1 cellular context compared by ENCODE assay signal in genomic region chr4:7159923-7160322, GRCh38.
TF ChIP-seq lines count a peak whose summit lies in the region.

No MANE protein-coding gene starts in this region.

TF ChIP-seq in HepG2, 621 proteins besides CTCF, POLR2A, EP300 and RAD21 (continued from another document and continues in another):
- TF ChIP-seq ATF2 (CRISPR knock-in tag; IDR thresholded peaks at IDR 0.05) (no peak), SNAI1 (CRISPR knock-in tag; IDR thresholded peaks at IDR 0.05; ENCODE audit: borderline replicate concordance) (no peak), SYNCRIP (IDR thresholded peaks at IDR 0.05; ENCODE audit: insufficient read depth, low read depth, low read length) (no peak), E2F5 (CRISPR knock-in tag; conservative IDR thresholded peaks at IDR 0.05) (no peak), MYC (CRISPR knock-in tag; IDR thresholded peaks at IDR 0.05; ENCODE audit: borderline replicate concordance) (no peak), YEATS4 (CRISPR knock-in tag; IDR thresholded peaks at IDR 0.05; ENCODE audit: borderline replicate concordance) (no peak), PHF21A (CRISPR knock-in tag; IDR thresholded peaks at IDR 0.05) (peak; percentile 29; the same call in 1 of the 2 replicates), HDAC6 (IDR thresholded peaks at IDR 0.05; ENCODE audit: low read depth, low read length) (no peak), ATF3 (CRISPR knock-in tag; IDR thresholded peaks at IDR 0.05) (no peak), NFKBIZ (CRISPR knock-in tag; IDR thresholded peaks at IDR 0.05) (no peak), REL (CRISPR knock-in tag; conservative IDR thresholded peaks at IDR 0.05) (no peak), AGO1 (IDR thresholded peaks at IDR 0.05; ENCODE audit: low read depth, low read length, poor library complexity, severe bottlenecking) (no peak), ZKSCAN8 (CRISPR knock-in tag; IDR thresholded peaks at IDR 0.05; ENCODE audit: borderline replicate concordance) (no peak), ATM (IDR thresholded peaks at IDR 0.05; ENCODE audit: borderline replicate concordance) (no peak), AGO2 (optimal IDR thresholded peaks at IDR 0.05; ENCODE audit: low read depth, low read length) (no peak), ZNF615 (CRISPR knock-in tag; IDR thresholded peaks at IDR 0.05; ENCODE audit: borderline replicate concordance) (no peak), ZBTB42 (CRISPR knock-in tag; IDR thresholded peaks at IDR 0.05) (peak; percentile 95), KDM5A (IDR thresholded peaks at IDR 0.05; ENCODE audit: borderline replicate concordance, low read length) (no peak), ZNF788 (CRISPR knock-in tag; IDR thresholded peaks at IDR 0.05; ENCODE audit: borderline replicate concordance) (no peak), MTF2 (CRISPR knock-in tag; IDR thresholded peaks at IDR 0.05; ENCODE audit: borderline replicate concordance) (no peak), ETV6 (CRISPR knock-in tag; conservative IDR thresholded peaks at IDR 0.05) (no peak), SIX4 (CRISPR knock-in tag; IDR thresholded peaks at IDR 0.05) (no peak), ARHGAP35 (CRISPR knock-in tag; IDR thresholded peaks at IDR 0.05; ENCODE audit: borderline replicate concordance) (no peak), JUND (CRISPR knock-in tag; IDR thresholded peaks at IDR 0.05) (no peak), ZNF337 (CRISPR knock-in tag; IDR thresholded peaks at IDR 0.05; ENCODE audit: borderline replicate concordance, low read depth) (no peak), TARDBP (CRISPR knock-in tag; IDR thresholded peaks at IDR 0.05) (no peak), CENPBD1 (CRISPR knock-in tag; IDR thresholded peaks at IDR 0.05; ENCODE audit: borderline replicate concordance, low read depth) (no peak), ZBTB3 (CRISPR knock-in tag; IDR thresholded peaks at IDR 0.05; ENCODE audit: borderline replicate concordance, low read depth) (no peak), ZSCAN12 (CRISPR knock-in tag; IDR thresholded peaks at IDR 0.05) (no peak), ZBTB7B (CRISPR knock-in tag; IDR thresholded peaks at IDR 0.05) (no peak), ZNF329 (CRISPR knock-in tag; IDR thresholded peaks at IDR 0.05; ENCODE audit: low read depth) (no peak), TEAD2 (CRISPR knock-in tag; IDR thresholded peaks at IDR 0.05) (no peak), ZNF792 (CRISPR knock-in tag; IDR thresholded peaks at IDR 0.05) (0 out of 2 replicates have a peak, but pooled peaks have one; percentile 38), STAT6 (CRISPR knock-in tag; IDR thresholded peaks at IDR 0.05; ENCODE audit: borderline replicate concordance) (no peak), SOX5 (CRISPR knock-in tag; IDR thresholded peaks at IDR 0.05; ENCODE audit: borderline replicate concordance) (peak; percentile 29; the same call in 1 of the 2 replicates), HOXD1 (CRISPR knock-in tag; IDR thresholded peaks at IDR 0.05) (no peak), ZFP37 (CRISPR knock-in tag; IDR thresholded peaks at IDR 0.05; ENCODE audit: borderline replicate concordance) (no peak), TBL1XR1 (IDR thresholded peaks at IDR 0.05; ENCODE audit: borderline replicate concordance, low read length, partially characterized antibody) (no peak)
- TF ChIP-seq, protein P1, sequence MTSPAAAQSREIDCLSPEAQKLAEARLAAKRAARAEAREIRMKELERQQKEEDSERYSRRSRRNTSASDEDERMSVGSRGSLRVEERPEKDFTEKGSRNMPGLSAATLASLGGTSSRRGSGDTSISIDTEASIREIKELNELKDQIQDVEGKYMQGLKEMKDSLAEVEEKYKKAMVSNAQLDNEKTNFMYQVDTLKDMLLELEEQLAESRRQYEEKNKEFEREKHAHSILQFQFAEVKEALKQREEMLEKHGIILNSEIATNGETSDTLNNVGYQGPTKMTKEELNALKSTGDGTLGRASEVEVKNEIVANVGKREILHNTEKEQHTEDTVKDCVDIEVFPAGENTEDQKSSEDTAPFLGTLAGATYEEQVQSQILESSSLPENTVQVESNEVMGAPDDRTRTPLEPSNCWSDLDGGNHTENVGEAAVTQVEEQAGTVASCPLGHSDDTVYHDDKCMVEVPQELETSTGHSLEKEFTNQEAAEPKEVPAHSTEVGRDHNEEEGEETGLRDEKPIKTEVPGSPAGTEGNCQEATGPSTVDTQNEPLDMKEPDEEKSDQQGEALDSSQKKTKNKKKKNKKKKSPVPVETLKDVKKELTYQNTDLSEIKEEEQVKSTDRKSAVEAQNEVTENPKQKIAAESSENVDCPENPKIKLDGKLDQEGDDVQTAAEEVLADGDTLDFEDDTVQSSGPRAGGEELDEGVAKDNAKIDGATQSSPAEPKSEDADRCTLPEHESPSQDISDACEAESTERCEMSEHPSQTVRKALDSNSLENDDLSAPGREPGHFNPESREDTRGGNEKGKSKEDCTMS (CRISPR knock-in tag; conservative IDR thresholded peaks at IDR 0.05), result no peak
- TF ChIP-seq, protein P2, sequence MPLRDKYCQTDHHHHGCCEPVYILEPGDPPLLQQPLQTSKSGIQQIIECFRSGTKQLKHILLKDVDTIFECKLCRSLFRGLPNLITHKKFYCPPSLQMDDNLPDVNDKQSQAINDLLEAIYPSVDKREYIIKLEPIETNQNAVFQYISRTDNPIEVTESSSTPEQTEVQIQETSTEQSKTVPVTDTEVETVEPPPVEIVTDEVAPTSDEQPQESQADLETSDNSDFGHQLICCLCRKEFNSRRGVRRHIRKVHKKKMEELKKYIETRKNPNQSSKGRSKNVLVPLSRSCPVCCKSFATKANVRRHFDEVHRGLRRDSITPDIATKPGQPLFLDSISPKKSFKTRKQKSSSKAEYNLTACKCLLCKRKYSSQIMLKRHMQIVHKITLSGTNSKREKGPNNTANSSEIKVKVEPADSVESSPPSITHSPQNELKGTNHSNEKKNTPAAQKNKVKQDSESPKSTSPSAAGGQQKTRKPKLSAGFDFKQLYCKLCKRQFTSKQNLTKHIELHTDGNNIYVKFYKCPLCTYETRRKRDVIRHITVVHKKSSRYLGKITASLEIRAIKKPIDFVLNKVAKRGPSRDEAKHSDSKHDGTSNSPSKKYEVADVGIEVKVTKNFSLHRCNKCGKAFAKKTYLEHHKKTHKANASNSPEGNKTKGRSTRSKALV (CRISPR knock-in tag; IDR thresholded peaks at IDR 0.05), result 0 out of 2 replicates have a peak, but pooled peaks have one; percentile 26
- TF ChIP-seq, protein P3, sequence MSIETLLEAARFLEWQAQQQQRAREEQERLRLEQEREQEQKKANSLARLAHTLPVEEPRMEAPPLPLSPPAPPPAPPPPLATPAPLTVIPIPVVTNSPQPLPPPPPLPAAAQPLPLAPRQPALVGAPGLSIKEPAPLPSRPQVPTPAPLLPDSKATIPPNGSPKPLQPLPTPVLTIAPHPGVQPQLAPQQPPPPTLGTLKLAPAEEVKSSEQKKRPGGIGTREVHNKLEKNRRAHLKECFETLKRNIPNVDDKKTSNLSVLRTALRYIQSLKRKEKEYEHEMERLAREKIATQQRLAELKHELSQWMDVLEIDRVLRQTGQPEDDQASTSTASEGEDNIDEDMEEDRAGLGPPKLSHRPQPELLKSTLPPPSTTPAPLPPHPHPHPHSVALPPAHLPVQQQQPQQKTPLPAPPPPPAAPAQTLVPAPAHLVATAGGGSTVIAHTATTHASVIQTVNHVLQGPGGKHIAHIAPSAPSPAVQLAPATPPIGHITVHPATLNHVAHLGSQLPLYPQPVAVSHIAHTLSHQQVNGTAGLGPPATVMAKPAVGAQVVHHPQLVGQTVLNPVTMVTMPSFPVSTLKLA (IDR thresholded peaks at IDR 0.05), result no peak
- TF ChIP-seq, protein P4, sequence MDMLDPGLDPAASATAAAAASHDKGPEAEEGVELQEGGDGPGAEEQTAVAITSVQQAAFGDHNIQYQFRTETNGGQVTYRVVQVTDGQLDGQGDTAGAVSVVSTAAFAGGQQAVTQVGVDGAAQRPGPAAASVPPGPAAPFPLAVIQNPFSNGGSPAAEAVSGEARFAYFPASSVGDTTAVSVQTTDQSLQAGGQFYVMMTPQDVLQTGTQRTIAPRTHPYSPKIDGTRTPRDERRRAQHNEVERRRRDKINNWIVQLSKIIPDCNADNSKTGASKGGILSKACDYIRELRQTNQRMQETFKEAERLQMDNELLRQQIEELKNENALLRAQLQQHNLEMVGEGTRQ (IDR thresholded peaks at IDR 0.05; ENCODE audit: low read depth, low read length), result no peak
- TF ChIP-seq, protein P4 (CRISPR knock-in tag; IDR thresholded peaks at IDR 0.05; ENCODE audit: borderline replicate concordance), result no peak
- TF ChIP-seq, protein P5, sequence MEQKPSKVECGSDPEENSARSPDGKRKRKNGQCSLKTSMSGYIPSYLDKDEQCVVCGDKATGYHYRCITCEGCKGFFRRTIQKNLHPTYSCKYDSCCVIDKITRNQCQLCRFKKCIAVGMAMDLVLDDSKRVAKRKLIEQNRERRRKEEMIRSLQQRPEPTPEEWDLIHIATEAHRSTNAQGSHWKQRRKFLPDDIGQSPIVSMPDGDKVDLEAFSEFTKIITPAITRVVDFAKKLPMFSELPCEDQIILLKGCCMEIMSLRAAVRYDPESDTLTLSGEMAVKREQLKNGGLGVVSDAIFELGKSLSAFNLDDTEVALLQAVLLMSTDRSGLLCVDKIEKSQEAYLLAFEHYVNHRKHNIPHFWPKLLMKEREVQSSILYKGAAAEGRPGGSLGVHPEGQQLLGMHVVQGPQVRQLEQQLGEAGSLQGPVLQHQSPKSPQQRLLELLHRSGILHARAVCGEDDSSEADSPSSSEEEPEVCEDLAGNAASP (CRISPR knock-in tag; IDR thresholded peaks at IDR 0.05; ENCODE audit: borderline replicate concordance), result no peak
